ENCODE assay signal across 20 cellular contexts in genomic region chr10:26156019-26156418, GRCh38.
"Had no signal": no experiment of that assay in that cellular context is flagged by ENCODE, and none has a peak within 500 bp of the region (broad histone marks: within the 10 kb centered on the region; RNA-seq: fewer than 3 reads in every experiment).

No MANE protein-coding gene starts in this region.

- H3K9ac ChIP-seq: SK-N-SH had no signal

- H3K4me3 ChIP-seq: MG63 had no signal

- H3K36me3 ChIP-seq: MG63 had no signal

- H3K9me2 ChIP-seq: SK-N-SH had no signal

- ATAC-seq: T-helper 17 cell had no signal

- DNase-seq: KBM-7; MG63; NCI-H1092 treated with DMSO at 0.1 percent for 48 hours; NCI-H1436; NCI-H1694; NCI-H187 treated with DMSO at 0.1 percent for 48 hours; NCI-H2029 treated with DMSO at 0.1 percent for 48 hours; NCI-H2171 treated with DMSO at 0.1 percent for 48 hours; NCI-H345; NCI-H446 treated with DMSO at 0.1 percent for 48 hours; NCI-H510A treated with DMSO at 0.1 percent for 48 hours; NCI-H69; NCI-H774; NK-92 treated with Interleukin-12 subunit alpha and Interleukin-12 subunit beta, amount 100 ng/mL, for 24 hours; Right ventricle myocardium superior; RPMI8226; SIG-M5; SK-N-SH; T-helper 1 cell; T-helper 17 cell had no signal

- H3K4me2 ChIP-seq: SK-N-SH had no signal

- H3K9me3 ChIP-seq: MG63, SK-N-SH had no signal

- H3K27me3 ChIP-seq: MG63 had no signal
